In the genomic region with DNA sequence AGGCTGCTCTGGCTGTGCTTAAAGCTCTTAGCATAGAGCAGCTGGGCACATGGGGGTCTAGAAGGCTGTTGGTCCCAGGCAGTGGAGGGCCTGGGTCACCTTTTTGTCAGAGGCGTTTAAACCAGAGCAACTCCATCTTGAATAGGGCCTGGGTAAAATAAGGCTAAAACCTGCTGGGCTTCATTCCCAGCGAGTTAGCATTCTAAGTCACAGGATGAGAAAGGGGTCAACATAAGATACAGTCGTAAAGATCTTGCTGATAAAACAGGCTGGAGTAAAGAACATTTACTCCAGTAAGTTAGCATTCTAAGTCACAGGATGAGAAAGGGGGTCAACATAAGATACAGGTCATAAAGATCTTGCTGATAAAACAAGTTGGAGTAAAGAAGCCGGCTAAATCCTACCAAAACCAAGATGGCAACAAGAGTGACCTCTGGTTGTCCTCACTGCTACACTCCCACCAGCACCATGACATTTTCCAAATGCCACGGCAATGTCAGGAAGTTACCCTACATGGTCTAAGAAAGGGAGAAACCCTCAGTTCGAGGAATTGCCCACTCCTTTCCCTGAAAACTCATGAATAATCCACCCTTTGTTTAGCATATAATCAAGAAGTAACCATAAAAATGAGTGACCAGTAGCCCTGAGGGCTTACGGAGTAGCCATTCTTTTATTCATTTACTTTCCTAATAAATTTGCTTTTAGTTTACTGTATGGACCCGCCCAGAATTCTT, we compare ENCODE assay signal across 25 cellular contexts.
A peak's percentile ranks its signal among the peaks of the same experiment; 100 is the strongest.
DNase-seq lines count a peak whose midpoint lies in the region; ATAC-seq and TF ChIP-seq lines count a peak whose summit lies in the region.
"Had no signal": no experiment of that assay in that cellular context is flagged by ENCODE, and none has a peak within 500 bp of the region (broad histone marks: within the 10 kb centered on the region; RNA-seq: fewer than 3 reads in every experiment).

No MANE protein-coding gene starts in this region.

- H3K27ac ChIP-seq in BLaER1 treated with 17β-estradiol and CSF1 and Interleukin-3, amounts not matched to agents 10 nM and 100 nM: peak overlapping the region in 1 of 11 experiments; percentile 15; a peak in 1 of 22 replicates
- no peak overlapping the region for H3K27ac ChIP-seq in CD8-positive, alpha-beta memory T cell (ENCODE audit: low read depth, low read length)
- H3K27ac ChIP-seq: esophagus squamous epithelium, ovary, Peyer's patch, suprapubic skin had no signal

- CTCF ChIA-PET in CD8-positive, alpha-beta memory T cell (lab: Charles Lee): no interaction called here

- POLR2A ChIA-PET in CD8-positive, alpha-beta memory T cell (lab: Charles Lee): no interaction called here

- no peaks in the 10 kb centered on the region for H3K27me3 ChIP-seq in BLaER1 treated with 17β-estradiol and CSF1 and Interleukin-3, amounts not matched to agents 10 nM and 100 nM
- no peaks in the 10 kb centered on the region for H3K27me3 ChIP-seq in CD8-positive, alpha-beta memory T cell (ENCODE audit: insufficient read depth, low read length, poor library complexity, severe bottlenecking)
- H3K27me3 ChIP-seq: esophagus squamous epithelium, ovary, Peyer's patch, suprapubic skin had no signal

- peaks cover 17 to 37% (median 32%) of the 10 kb centered on the region in 10 experiments; a peak in 19 of 20 replicates for H3K4me1 ChIP-seq in BLaER1 treated with 17β-estradiol and CSF1 and Interleukin-3, amounts not matched to agents 10 nM and 100 nM
- H3K4me1 ChIP-seq in CD8-positive, alpha-beta memory T cell (ENCODE audit: insufficient read depth, low read length): peaks cover 8% of the 10 kb centered on the region
- H3K4me1 ChIP-seq: Peyer's patch, suprapubic skin had no signal

- H3K4me3 ChIP-seq in BLaER1 treated with 17β-estradiol and CSF1 and Interleukin-3, amounts not matched to agents 10 nM and 100 nM: no peak overlapping the region
- no peak overlapping the region for H3K4me3 ChIP-seq in CD8-positive, alpha-beta memory T cell (ENCODE audit: low read length)
- H3K4me3 ChIP-seq: esophagus squamous epithelium, GM23338, ovary, Peyer's patch, suprapubic skin had no signal

- H3K9ac ChIP-seq in BLaER1 treated with 17β-estradiol and CSF1 and Interleukin-3, amounts not matched to agents 10 nM and 100 nM: no peak overlapping the region

- intact Hi-C loops in natural killer cell (cut with micrococcal nuclease): no loop called here

- no peaks in the 10 kb centered on the region; a peak in 1 of 22 replicates for H4K20me1 ChIP-seq in BLaER1 treated with 17β-estradiol and CSF1 and Interleukin-3, amounts not matched to agents 10 nM and 100 nM

- H3K36me3 Mint-ChIP-seq in chondrocyte (ENCODE audit: low read depth) (peaks cover 2% of the 10 kb centered on the region), natural killer cell (no peaks in the 10 kb centered on the region)
- no peaks in the 10 kb centered on the region for H3K36me3 Mint-ChIP-seq in CD8-positive, alpha-beta memory T cell
- H3K36me3 Mint-ChIP-seq: CD4-positive, CD25-positive, alpha-beta regulatory T cell; WTC11 had no signal

- H3K27me3 Mint-ChIP-seq in chondrocyte (ENCODE audit: low read depth): peaks cover 12% of the 10 kb centered on the region
- peaks cover 0 to 6% of the 10 kb centered on the region in 2 donors for H3K27me3 Mint-ChIP-seq in natural killer cell (ENCODE audit: low read depth in 2 of 2)
- H3K27me3 Mint-ChIP-seq in CD8-positive, alpha-beta memory T cell: peaks cover 0 to 3% of the 10 kb centered on the region in 2 donors
- H3K27me3 Mint-ChIP-seq: activated CD4-positive, alpha-beta T cell treated with anti-CD3 and anti-CD28 coated beads, Interleukin-2, amount 10 ng/mL, durations not matched to agents 24 days and 14 days had no signal

- H3K9me3 Mint-ChIP-seq in chondrocyte (ENCODE audit: low read depth): no peaks in the 10 kb centered on the region
- no peaks in the 10 kb centered on the region for H3K9me3 Mint-ChIP-seq in natural killer cell
- no peaks in the 10 kb centered on the region for H3K9me3 Mint-ChIP-seq in CD8-positive, alpha-beta memory T cell
- H3K9me3 Mint-ChIP-seq: activated CD4-positive, alpha-beta T cell treated with anti-CD3 and anti-CD28 coated beads, Interleukin-2, amount 10 ng/mL, durations not matched to agents 24 days and 14 days; CD4-positive, CD25-positive, alpha-beta regulatory T cell; GM23338; WTC11 had no signal

- peak; percentile 71 for DNase-seq in M059J (ENCODE audit: low read depth)
- DNase-seq in chondrocyte (ENCODE audit: low spot score): peak; percentile 17
- DNase-seq in natural killer cell: no peak
- no peak for DNase-seq in T-helper 1 cell
- no peak for DNase-seq in CD8-positive, alpha-beta memory T cell
- DNase-seq: activated T-cell treated with anti-CD3 and anti-CD28 coated beads, Interleukin-2, amount 50 U/mL, for 48 hours; CD4-positive, CD25-positive, alpha-beta regulatory T cell; central memory CD4-positive, alpha-beta T cell; dermis blood vessel endothelial cell; esophagus squamous epithelium; Kasumi-1; left cardiac atrium; nephron progenitor cell; ovary; SHP77 treated with DMSO at 0.1 percent for 48 hours; stimulated activated naive CD4-positive, alpha-beta T cell; T1000 had no signal

- H3K27ac Mint-ChIP-seq in chondrocyte (ENCODE audit: unreplicated experiment) (no peak overlapping the region), natural killer cell (peak overlapping the region; percentile 43 to 75)
- peak overlapping the region in 1 of 8 donors; percentile 74 for H3K27ac Mint-ChIP-seq in CD8-positive, alpha-beta memory T cell
- H3K27ac Mint-ChIP-seq: activated CD4-positive, alpha-beta T cell treated with anti-CD3 and anti-CD28 coated beads, Interleukin-2, amount 10 ng/mL, durations not matched to agents 24 days and 14 days; GM23338; nephron progenitor cell; WTC11 had no signal

- peaks cover 0 to 5% (median 0%) of the 10 kb centered on the region in 11 experiments; a peak in 2 of 22 replicates for H3K9me3 ChIP-seq in BLaER1 treated with 17β-estradiol and CSF1 and Interleukin-3, amounts not matched to agents 10 nM and 100 nM (replicated peaks in 1 of 11)
- no peaks in the 10 kb centered on the region for H3K9me3 ChIP-seq in CD8-positive, alpha-beta memory T cell (ENCODE audit: low read length)
- H3K9me3 ChIP-seq: esophagus squamous epithelium, ovary, Peyer's patch, suprapubic skin had no signal

- no peak for TF ChIP-seq CTCF in chondrocyte (IDR thresholded peaks at IDR 0.05)
- no peak for TF ChIP-seq CTCF in natural killer cell (IDR thresholded peaks at IDR 0.05)

- H3K4me3 Mint-ChIP-seq in chondrocyte (ENCODE audit: unreplicated experiment) (no peak overlapping the region), natural killer cell (no peak overlapping the region)
- no peak overlapping the region for H3K4me3 Mint-ChIP-seq in CD8-positive, alpha-beta memory T cell
- H3K4me3 Mint-ChIP-seq: activated CD4-positive, alpha-beta T cell treated with anti-CD3 and anti-CD28 coated beads, Interleukin-2, amount 10 ng/mL, durations not matched to agents 24 days and 14 days; CD4-positive, CD25-positive, alpha-beta regulatory T cell; GM23338; nephron progenitor cell; WTC11 had no signal

- H3K4me1 Mint-ChIP-seq in chondrocyte (ENCODE audit: low read depth) (no peaks in the 10 kb centered on the region), natural killer cell (peaks cover 45 to 57% of the 10 kb centered on the region in 2 donors)
- peaks cover 23 to 35% (median 34%) of the 10 kb centered on the region in 3 donors for H3K4me1 Mint-ChIP-seq in CD8-positive, alpha-beta memory T cell

- ATAC-seq in natural killer cell (no peak), HG02678 (IDR thresholded peaks at IDR 0.05; ENCODE audit: unreplicated experiment) (no peak), GM18519 (IDR thresholded peaks at IDR 0.05; ENCODE audit: low FRiP score, unreplicated experiment) (no peak)

- H3K4me2 ChIP-seq in BLaER1 treated with 17β-estradiol and CSF1 and Interleukin-3, amounts not matched to agents 10 nM and 100 nM: peak overlapping the region in 8 of 11 experiments; percentile 34 to 61 (median 51); a peak in 13 of 22 replicates
- H3K4me2 ChIP-seq: GM23338 had no signal

- no peaks in the 10 kb centered on the region for H3K36me3 ChIP-seq in BLaER1 treated with 17β-estradiol and CSF1 and Interleukin-3, amounts not matched to agents 10 nM and 100 nM
- no peaks in the 10 kb centered on the region for H3K36me3 ChIP-seq in CD8-positive, alpha-beta memory T cell (ENCODE audit: insufficient read depth, low read length)
- H3K36me3 ChIP-seq: esophagus squamous epithelium, ovary, Peyer's patch, suprapubic skin had no signal

Comparison
In these comparisons a context has a peak if more than half of its experiments do, and no peak if none do; other contexts are left out.
1. DNase-seq: peak in M059J (single experiment) and chondrocyte (single experiment); none in natural killer cell (single experiment), T-helper 1 cell (0 of 5) and CD8-positive, alpha-beta memory T cell (0 of 5).